Comparison of ENCODE assay signal across 26 cellular contexts in the genomic region with DNA sequence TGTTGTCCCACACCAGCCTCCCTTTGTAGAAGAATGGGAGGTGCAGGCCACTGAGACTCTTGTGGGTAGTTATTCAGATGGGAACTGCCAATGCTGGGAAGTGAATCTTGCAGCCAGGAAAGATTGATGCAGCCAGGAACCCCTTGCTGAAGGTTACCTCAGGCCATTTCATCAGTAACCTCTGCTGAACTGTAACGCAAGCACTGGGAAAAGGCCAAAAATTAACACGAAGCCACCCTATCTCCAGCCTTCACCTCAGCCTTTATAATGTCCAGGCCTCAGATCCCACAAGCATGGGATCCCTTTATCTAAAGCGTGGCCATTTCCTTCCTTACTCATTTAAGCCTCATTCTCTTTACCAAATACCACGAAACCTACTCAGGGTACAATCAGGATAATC.
DNase-seq lines count a peak whose midpoint lies in the region; ATAC-seq, FAIRE-seq and TF ChIP-seq lines count a peak whose summit lies in the region.
"Had no signal": no experiment of that assay in that cellular context is flagged by ENCODE, and none has a peak within 500 bp of the region (broad histone marks: within the 10 kb centered on the region; RNA-seq: fewer than 3 reads in every experiment).

No MANE protein-coding gene starts in this region.

- no peak for FAIRE-seq in HepG2 (lab: Jason Lieb, UNC)
- FAIRE-seq: A204.1, G401.6, GM18507, K562 had no signal

- H3K36me3 ChIP-seq in liver (ENCODE audit: control insufficient read depth in 4 of 4, insufficient read depth in 3 of 4, low read depth in 1 of 4, low read length in 3 of 4) (no peaks in the 10 kb centered on the region), HepG2 (replicated peaks in 1 of 2; ENCODE audit: control insufficient read depth in 1 of 2, insufficient read depth in 2 of 2, low read length in 2 of 2) (no peaks in the 10 kb centered on the region), heart right ventricle (no peaks in the 10 kb centered on the region), aorta (ENCODE audit: control insufficient read depth in 1 of 2, insufficient read depth in 2 of 2, low read length in 1 of 2) (no peaks in the 10 kb centered on the region), lower lobe of right lung (no peaks in the 10 kb centered on the region)
- H3K36me3 ChIP-seq: SJCRH30 had no signal

- in situ Hi-C loops in HepG2 (cut with HindIII; ENCODE audit: extremely low pct_ligation_motif_present, low pct_unique_long_range_greater_than_20kb) = no loop called here

- TF ChIP-seq CTCF in liver (IDR thresholded peaks at IDR 0.05; ENCODE audit: low read depth, low read length, missing input control) (no peak), HepG2 (CRISPR knock-in tag; IDR thresholded peaks at IDR 0.05) (no peak), heart right ventricle (IDR thresholded peaks at IDR 0.05) (no peak), omental fat pad (IDR thresholded peaks at IDR 0.05) (no peak), lower lobe of right lung (IDR thresholded peaks at IDR 0.05) (no peak)

- H4K20me1 ChIP-seq in HepG2 (ENCODE audit: insufficient read depth, low read length) = no peaks in the 10 kb centered on the region

- H3K27me3 ChIP-seq in liver (ENCODE audit: control insufficient read depth in 4 of 4, insufficient read depth in 4 of 4, low read length in 3 of 4) (no peaks in the 10 kb centered on the region), HepG2 (ENCODE audit: control insufficient read depth in 1 of 2, insufficient read depth in 2 of 2, low read length in 2 of 2) (no peaks in the 10 kb centered on the region; a peak in 1 of 5 replicates), heart right ventricle (no peaks in the 10 kb centered on the region), aorta (ENCODE audit: control insufficient read depth in 1 of 2, insufficient read depth in 2 of 2, low read length in 1 of 2) (no peaks in the 10 kb centered on the region), lower lobe of right lung (ENCODE audit: low read depth) (no peaks in the 10 kb centered on the region)
- H3K27me3 ChIP-seq: SJCRH30 had no signal

- no peak for TF ChIP-seq EP300 in HepG2 (IDR thresholded peaks at IDR 0.05; ENCODE audit: low read depth in 2 of 2, low read length in 2 of 2)
- no peak for TF ChIP-seq EP300 in HepG2 (CRISPR knock-in tag; IDR thresholded peaks at IDR 0.05; ENCODE audit: borderline replicate concordance)

- CTCF ChIA-PET in HepG2 (lab: Yijun Ruan, JAX; ENCODE audit: low intra/inter-chr PET ratio, low total read pairs) = no interaction called here

- no peak overlapping the region for H2AFZ ChIP-seq in HepG2 (ENCODE audit: low read length)

- ATAC-seq in HepG2 = no peak
- peak; percentile 53 to 92 (median 86) for ATAC-seq in heart right ventricle
- ATAC-seq in omental fat pad (ENCODE audit: low FRiP score) = peak; percentile 31
- ATAC-seq in aorta (ENCODE audit: low FRiP score) = no peak
- ATAC-seq in sciatic nerve = no peak
- no peak for ATAC-seq in stimulated activated naive CD8-positive, alpha-beta T cell treated with anti-CD3 and anti-CD28 coated beads, Interleukin-15, Interleukin-2, amounts not matched to agents 100 U/mL and 50 U/mL, for 24 hours
- ATAC-seq in lower lobe of right lung = no peak
- ATAC-seq: GM23338, K562 had no signal

- no peak for DNase-seq in HepG2 (ENCODE audit: low spot score)
- peak in 1 of 2 donors; percentile 56 for DNase-seq in heart right ventricle
- no peak for DNase-seq in omental fat pad (ENCODE audit: low spot score)
- DNase-seq in aorta = no peak
- DNase-seq in sciatic nerve (ENCODE audit: low spot score) = no peak
- no peak for DNase-seq in stimulated activated naive CD8-positive, alpha-beta T cell treated with anti-CD3 and anti-CD28 coated beads, Interleukin-15, Interleukin-2, amounts not matched to agents 100 U/mL and 50 U/mL, for 24 hours
- no peak for DNase-seq in lower lobe of right lung
- DNase-seq: Calu3; CD8-positive, alpha-beta memory T cell; HCEC 1CT; MM.1S; NCI-H1048; NCI-H1436; NCI-H2029; NCI-H2227 treated with DMSO at 0.1 percent for 48 hours; NCI-H510A treated with DMSO at 0.1 percent for 48 hours; NCI-H748 treated with DMSO at 0.1 percent for 48 hours had no signal

- no peak overlapping the region for H3K4me2 ChIP-seq in HepG2 (ENCODE audit: low read depth, low read length)
- H3K4me2 ChIP-seq: GM23338 had no signal

- intact Hi-C loops in HepG2 (cut with micrococcal nuclease; ENCODE audit: unreplicated experiment) (no loop called here), heart right ventricle (cut with DNase I) (no loop called here), aorta (cut with DNase I) (no loop called here), sciatic nerve (cut with DNase I) (no loop called here), lower lobe of right lung (cut with DNase I) (no loop called here)

- no peak for TF ChIP-seq POLR2A in HepG2 (IDR thresholded peaks at IDR 0.05; ENCODE audit: insufficient read depth in 1 of 2, low read depth in 2 of 2, low read length in 2 of 2)

- H3K4me3 ChIP-seq in liver (ENCODE audit: low read depth in 1 of 3, low read length in 3 of 3) = no peak overlapping the region
- H3K4me3 ChIP-seq in HepG2 (replicated peaks in 1 of 3; ENCODE audit: insufficient read depth in 1 of 3, low read depth in 2 of 3, low read length in 3 of 3) = no peak overlapping the region
- no peak overlapping the region for H3K4me3 ChIP-seq in heart right ventricle
- H3K4me3 ChIP-seq in aorta (ENCODE audit: low read length in 2 of 2) = no peak overlapping the region
- no peak overlapping the region for H3K4me3 ChIP-seq in lower lobe of right lung
- H3K4me3 ChIP-seq: GM23338, K562, SJCRH30 had no signal

- H3K27ac ChIP-seq in liver (ENCODE audit: low read depth in 1 of 2, low read length in 2 of 2) (no peak overlapping the region), HepG2 (ENCODE audit: extremely low read length, insufficient read depth, low read length) (no peak overlapping the region), heart right ventricle (peak overlapping the region in 8 of 10 donors; percentile 1 to 77 (median 63)), aorta (ENCODE audit: low read depth in 1 of 2, low read length in 2 of 2) (no peak overlapping the region), lower lobe of right lung (no peak overlapping the region)
- H3K27ac ChIP-seq: C4-2B, RWPE1, SJCRH30 had no signal

- no TSS peak for BruUV-seq in HepG2 (replicated peaks; lab: Mats Ljungman, UMichigan)

- H3K79me2 ChIP-seq in HepG2 (ENCODE audit: insufficient read depth, low read length) = no peaks in the 10 kb centered on the region

- H3K4me1 ChIP-seq in liver (ENCODE audit: control insufficient read depth in 4 of 4, insufficient read depth in 4 of 4, low read length in 3 of 4) (peaks cover 0 to 3% (median under 1%) of the 10 kb centered on the region in 4 donors), HepG2 (ENCODE audit: insufficient read depth, low read length) (no peaks in the 10 kb centered on the region), heart right ventricle (peaks cover 0 to 35% (median 24%) of the 10 kb centered on the region in 9 donors), aorta (ENCODE audit: control insufficient read depth in 1 of 2, insufficient read depth in 2 of 2, low read length in 2 of 2) (no peaks in the 10 kb centered on the region), lower lobe of right lung (no peaks in the 10 kb centered on the region)

- TF ChIP-seq RAD21 in liver (IDR thresholded peaks at IDR 0.05) (no peak), HepG2 (CRISPR knock-in tag; IDR thresholded peaks at IDR 0.05) (no peak)

- H3K9me3 ChIP-seq in liver (ENCODE audit: control insufficient read depth in 4 of 4, low read length in 3 of 4) = no peaks in the 10 kb centered on the region
- no peaks in the 10 kb centered on the region for H3K9me3 ChIP-seq in HepG2 (ENCODE audit: low read length)
- no peaks in the 10 kb centered on the region for H3K9me3 ChIP-seq in heart right ventricle
- H3K9me3 ChIP-seq in aorta (ENCODE audit: control insufficient read depth, low read length) = no peaks in the 10 kb centered on the region
- H3K9me3 ChIP-seq in lower lobe of right lung = no peaks in the 10 kb centered on the region
- H3K9me3 ChIP-seq: SJCRH30 had no signal

- POLR2A ChIA-PET in HepG2 (lab: Yijun Ruan, JAX) = interaction anchor here (0.6 kb wide), 1 partner anchor 51 kb away, joined by 3 read pairs; no protein-coding TSS in a partner anchor

- H3K9ac ChIP-seq in liver (ENCODE audit: low read depth in 1 of 2, low read length in 2 of 2) = no peak overlapping the region
- H3K9ac ChIP-seq in HepG2 (ENCODE audit: insufficient read depth, low read depth, low read length) = no peak overlapping the region

- WGBS in liver = 59% methylated on average over 4 of the region's 4 CpGs
- 19% methylated on average over 4 of the region's 4 CpGs for WGBS in HepG2 (ENCODE audit: low lambda C conversion rate)
- 32 to 46% methylated on average over 4 of the region's 4 CpGs for WGBS in heart right ventricle, 2 donors
- WGBS in aorta, 2 donors = 84 to 87% methylated on average over 4 of the region's 4 CpGs

TF ChIP-seq in liver, 16 proteins besides CTCF, POLR2A, EP300 and RAD21:
- no peak for TF ChIP-seq EGR1 (IDR thresholded peaks at IDR 0.05; ENCODE audit: low read depth in 2 of 2)
- TF ChIP-seq JUND (IDR thresholded peaks at IDR 0.05) = peak in 1 of 2 donors; percentile 33
- TF ChIP-seq RXRA (IDR thresholded peaks at IDR 0.05) = peak; percentile 75 to 79

TF ChIP-seq in HepG2, 621 proteins besides CTCF, POLR2A, EP300 and RAD21 (continues in another document):
- no peak for TF ChIP-seq ZNF513 (CRISPR knock-in tag; conservative IDR thresholded peaks at IDR 0.05)
- no peak for TF ChIP-seq SNAI1 (CRISPR knock-in tag; IDR thresholded peaks at IDR 0.05; ENCODE audit: borderline replicate concordance)
- TF ChIP-seq ZKSCAN1 (IDR thresholded peaks at IDR 0.05; ENCODE audit: low read length) = no peak

Comparison
In these comparisons a context has a peak if more than half of its experiments do, and no peak if none do; other contexts are left out.
1. H3K27ac ChIP-seq: peak in heart right ventricle (8 of 10); none in liver (0 of 2), HepG2 (single experiment), aorta (0 of 2) and lower lobe of right lung (single experiment).
2. ATAC-seq: peak in heart right ventricle (8 of 8) and omental fat pad (single experiment); none in HepG2 (single experiment), aorta (single experiment), sciatic nerve (single experiment), stimulated activated naive CD8-positive, alpha-beta T cell treated with anti-CD3 and anti-CD28 coated beads, Interleukin-15, Interleukin-2, amounts not matched to agents 100 U/mL and 50 U/mL, for 24 hours (single experiment) and lower lobe of right lung (0 of 2).